ENCODE assay signal across 27 cellular contexts in the genomic region with DNA sequence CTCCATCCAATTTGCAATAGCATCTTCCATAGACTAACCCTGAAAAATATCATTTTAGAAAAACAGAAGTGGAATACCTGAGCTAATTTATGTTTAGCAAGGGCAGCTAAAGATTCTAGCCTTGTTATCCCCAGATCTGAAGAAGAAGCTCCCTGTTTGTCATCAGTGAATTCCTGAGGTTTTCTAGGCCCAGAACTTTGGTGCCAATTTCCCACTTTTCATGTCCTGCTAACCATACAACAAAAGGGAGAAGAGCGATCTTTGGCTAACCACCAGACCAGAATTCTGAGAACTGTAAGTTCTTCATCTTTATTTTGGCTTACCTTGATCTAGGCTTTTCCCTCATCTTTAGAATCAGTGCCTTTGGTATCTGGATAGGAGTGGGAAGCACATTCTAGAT.
"Had no signal": no experiment of that assay in that cellular context is flagged by ENCODE, and none has a peak within 500 bp of the region (broad histone marks: within the 10 kb centered on the region; RNA-seq: fewer than 3 reads in every experiment).

No MANE protein-coding gene starts in this region.

- H3K4me1 ChIP-seq: colonic mucosa, parathyroid adenoma, right atrium auricular region, spleen, transverse colon had no signal

- H3K27me3 ChIP-seq: cardiac muscle cell, colonic mucosa, right atrium auricular region, spleen, transverse colon had no signal

- H3K9ac ChIP-seq: parathyroid adenoma had no signal

- H3K27ac Mint-ChIP-seq: activated CD4-positive, alpha-beta T cell treated with anti-CD3 and anti-CD28 coated beads for 36 hours; activated naive CD8-positive, alpha-beta T cell; activated T-cell treated with anti-CD3 and anti-CD28 coated beads, Interleukin-2, amount 50 U/mL, for 72 hours; brain; naive thymus-derived CD4-positive, alpha-beta T cell had no signal

- H2AFZ ChIP-seq: parathyroid adenoma had no signal

- H3K79me2 ChIP-seq: parathyroid adenoma had no signal

- H3K36me3 ChIP-seq: cardiac muscle cell, colonic mucosa, right atrium auricular region, spleen, transverse colon had no signal

- H3K4me3 Mint-ChIP-seq: activated CD4-positive, alpha-beta T cell treated with anti-CD3 and anti-CD28 coated beads for 36 hours; activated naive CD8-positive, alpha-beta T cell; activated T-cell treated with anti-CD3 and anti-CD28 coated beads, Interleukin-2, amount 50 U/mL, for 72 hours; brain; naive thymus-derived CD4-positive, alpha-beta T cell had no signal

- H3K27ac ChIP-seq: cardiac muscle cell, colonic mucosa, parathyroid adenoma, right atrium auricular region, spleen, transverse colon had no signal

- DNase-seq: activated CD4-positive, alpha-beta T cell treated with anti-CD3 and anti-CD28 coated beads for 36 hours; activated CD4-positive, CD25-positive, alpha-beta regulatory T cell; activated naive CD4-positive, alpha-beta T cell; activated T-cell treated with anti-CD3 and anti-CD28 coated beads for 4 hours; activated T-cell treated with anti-CD3 and anti-CD28 coated beads, Interleukin-2, amount 50 U/mL, for 72 hours; aorta; cerebellar nuclear complex; colonic mucosa; effector CD8-positive, alpha-beta T cell; erythroblast; head of caudate nucleus; hippocampal formation; left cardiac atrium; left ventricle myocardium superior; midbrain; naive thymus-derived CD4-positive, alpha-beta T cell; nucleus accumbens; spleen; stimulated activated naive CD4-positive, alpha-beta T cell treated with Interleukin-2 at 50 U/mL for 16 hours; transverse colon had no signal

- H3K36me3 Mint-ChIP-seq: activated naive CD8-positive, alpha-beta T cell; brain; naive thymus-derived CD4-positive, alpha-beta T cell had no signal

- H3K4me1 Mint-ChIP-seq: activated CD4-positive, alpha-beta T cell treated with anti-CD3 and anti-CD28 coated beads for 36 hours had no signal

- H3K9me3 Mint-ChIP-seq: activated T-cell treated with anti-CD3 and anti-CD28 coated beads, Interleukin-2, amount 50 U/mL, for 72 hours had no signal

- H3K4me3 ChIP-seq: cardiac muscle cell, colonic mucosa, right atrium auricular region, spleen, transverse colon had no signal

- H3K9me3 ChIP-seq: colonic mucosa, right atrium auricular region, spleen, transverse colon had no signal

- FAIRE-seq: endometrium, urothelium cell line had no signal

- ATAC-seq: activated CD4-positive, alpha-beta T cell treated with anti-CD3 and anti-CD28 coated beads for 36 hours; activated T-cell treated with anti-CD3 and anti-CD28 coated beads, Interleukin-2, amount 50 U/mL, for 72 hours; left cardiac atrium; left ventricle myocardium superior; naive thymus-derived CD4-positive, alpha-beta T cell had no signal
